ENCODE assay signal across 21 cellular contexts in genomic region chr17:7880076-7880868, GRCh38. TPM values are rescaled to one million over a fixed set of nuclear protein-coding genes. Genes with fewer than 3 reads are reported as not detected.
A peak's percentile ranks its signal among the peaks of the same experiment; 100 is the strongest.
DNase-seq lines count a peak whose midpoint lies in the region; ATAC-seq and TF ChIP-seq lines count a peak whose summit lies in the region.
"Had no signal": no experiment of that assay in that cellular context is flagged by ENCODE, and none has a peak within 500 bp of the region (broad histone marks: within the 10 kb centered on the region; RNA-seq: fewer than 3 reads in every experiment).

No MANE protein-coding gene starts in this region.

- H3K27ac ChIP-seq in HL-60 (replicated peaks) = peak overlapping the region; percentile 53
- H3K27ac ChIP-seq: PC-9 had no signal

- intact Hi-C loops in left colon (cut with DNase I, micrococcal nuclease) = no loop called here

- no peak overlapping the region for H3K4me3 ChIP-seq in HL-60 (replicated peaks; ENCODE audit: insufficient read depth, low read length)
- H3K4me3 ChIP-seq: PC-9 had no signal

- H3K27me3 Mint-ChIP-seq in activated naive CD8-positive, alpha-beta T cell treated with anti-CD3 and anti-CD28 coated beads, Interleukin-2, amount 50 U/mL, for 24 hours = no peaks in the 10 kb centered on the region
- H3K27me3 Mint-ChIP-seq: activated CD8-positive, alpha-beta T cell treated with anti-CD3 and anti-CD28 coated beads for 36 hours; activated naive CD8-positive, alpha-beta T cell; activated T-cell treated with anti-CD3 and anti-CD28 coated beads, Interleukin-2, amount 50 U/mL, for 24 hours; brain had no signal

- peak; percentile 23 for DNase-seq in DMS 273 (lab: John Stamatoyannopoulos, UW; ENCODE audit: unreplicated experiment)
- no peak for DNase-seq in HL-60 (ENCODE audit: low read depth in 1 of 2, low spot score in 1 of 2)
- DNase-seq in OCI-M1 (lab: John Stamatoyannopoulos, UW) = peak; percentile 77
- no peak for DNase-seq in left colon
- DNase-seq in activated naive CD8-positive, alpha-beta T cell treated with anti-CD3 and anti-CD28 coated beads, Interleukin-2, amount 50 U/mL, for 24 hours = no peak
- DNase-seq: activated CD8-positive, alpha-beta T cell treated with anti-CD3 and anti-CD28 coated beads for 36 hours; activated T-cell treated with anti-CD3 and anti-CD28 coated beads, Interleukin-2, amount 50 U/mL, for 24 hours; COR-L47; hypothalamus; kidney; mesendoderm; NCI-H146; nephron progenitor cell; PC-9; stimulated activated CD4-positive, alpha-beta T cell treated with anti-CD3 and anti-CD28 coated beads, Interleukin-4, amount 100 ng/mL, for 4 hours had no signal

- H3K4me1 Mint-ChIP-seq in activated naive CD8-positive, alpha-beta T cell treated with anti-CD3 and anti-CD28 coated beads, Interleukin-2, amount 50 U/mL, for 24 hours = no peaks in the 10 kb centered on the region
- H3K4me1 Mint-ChIP-seq: brain had no signal

- peak; percentile 32 for ATAC-seq in left colon
- ATAC-seq in GM18498 (IDR thresholded peaks at IDR 0.05; ENCODE audit: unreplicated experiment) = no peak
- no peak for ATAC-seq in activated naive CD8-positive, alpha-beta T cell treated with anti-CD3 and anti-CD28 coated beads, Interleukin-2, amount 50 U/mL, for 24 hours
- no peak for ATAC-seq in HG03457 (IDR thresholded peaks at IDR 0.05; ENCODE audit: unreplicated experiment)
- no peak for ATAC-seq in GM21717 (IDR thresholded peaks at IDR 0.05; ENCODE audit: unreplicated experiment)
- ATAC-seq: activated CD8-positive, alpha-beta T cell treated with anti-CD3 and anti-CD28 coated beads for 36 hours; SK-N-SH treated with all-trans-retinoic acid at 6 μM for 48 hours had no signal

- H3K9me3 Mint-ChIP-seq in activated naive CD8-positive, alpha-beta T cell treated with anti-CD3 and anti-CD28 coated beads, Interleukin-2, amount 50 U/mL, for 24 hours = no peaks in the 10 kb centered on the region
- H3K9me3 Mint-ChIP-seq: activated CD8-positive, alpha-beta T cell treated with anti-CD3 and anti-CD28 coated beads for 36 hours; activated T-cell treated with anti-CD3 and anti-CD28 coated beads, Interleukin-2, amount 50 U/mL, for 24 hours; brain; nephron progenitor cell had no signal

- H3K4me3 Mint-ChIP-seq in activated naive CD8-positive, alpha-beta T cell treated with anti-CD3 and anti-CD28 coated beads, Interleukin-2, amount 50 U/mL, for 24 hours = no peak overlapping the region
- H3K4me3 Mint-ChIP-seq: activated CD8-positive, alpha-beta T cell treated with anti-CD3 and anti-CD28 coated beads for 36 hours; activated naive CD8-positive, alpha-beta T cell; activated T-cell treated with anti-CD3 and anti-CD28 coated beads, Interleukin-2, amount 50 U/mL, for 24 hours; brain; nephron progenitor cell had no signal

- H3K27me3 ChIP-seq in HL-60 (ENCODE audit: insufficient read depth, poor library complexity, severe bottlenecking) = no peaks in the 10 kb centered on the region

- no peak for TF ChIP-seq CTCF in HL-60 (IDR thresholded peaks at IDR 0.05; ENCODE audit: insufficient read depth, low read length)

- peaks cover 4% of the 10 kb centered on the region for H3K36me3 Mint-ChIP-seq in activated naive CD8-positive, alpha-beta T cell treated with anti-CD3 and anti-CD28 coated beads, Interleukin-2, amount 50 U/mL, for 24 hours (ENCODE audit: low read depth)

- H3K27ac Mint-ChIP-seq in activated naive CD8-positive, alpha-beta T cell treated with anti-CD3 and anti-CD28 coated beads, Interleukin-2, amount 50 U/mL, for 24 hours = no peak overlapping the region
- H3K27ac Mint-ChIP-seq: activated CD8-positive, alpha-beta T cell treated with anti-CD3 and anti-CD28 coated beads for 36 hours; activated naive CD8-positive, alpha-beta T cell; activated T-cell treated with anti-CD3 and anti-CD28 coated beads, Interleukin-2, amount 50 U/mL, for 24 hours; nephron progenitor cell had no signal

RNA-seq across cellular contexts. Expression of gene CHD3, which starts 8.3 kb away (rescaled TPM):
- total RNA-seq in left colon = 10 to 100 TPM; 51.3 to 51.9 TPM

RNA-seq across cellular contexts. Expression of gene CYB5D1, which starts 22.5 kb away (rescaled TPM):
- total RNA-seq in left colon = 1 to 10 TPM; 8.3 to 9.0 TPM

RNA-seq across cellular contexts. Expression of gene NAA38, which starts 22.9 kb away (rescaled TPM):
- 10 to 100 TPM; 49.7 to 83.0 TPM for total RNA-seq in left colon

RNA-seq across cellular contexts. Expression of gene TMEM88, which starts 25.4 kb away (rescaled TPM):
- 1 to 10 TPM; 3.8 to 6.1 TPM for total RNA-seq in left colon

RNA-seq across cellular contexts. Expression of gene RNF227, which starts 35.8 kb away (rescaled TPM):
- 1 to 10 TPM; 1.2 to 2.1 TPM for total RNA-seq in left colon

Comparison
In these comparisons a context has a peak if more than half of its experiments do, and no peak if none do; other contexts are left out.
1. DNase-seq: peak in DMS 273 (single experiment) and OCI-M1 (single experiment); none in HL-60 (0 of 2), left colon (0 of 2) and activated naive CD8-positive, alpha-beta T cell treated with anti-CD3 and anti-CD28 coated beads, Interleukin-2, amount 50 U/mL, for 24 hours (single experiment).